In genomic region chr1:33163621-33164071, GRCh38 we compare ENCODE assay signal across 13 cellular contexts. TPM values are rescaled to one million over a fixed set of nuclear protein-coding genes. Genes with fewer than 3 reads are reported as not detected.
DNase-seq lines count a peak whose midpoint lies in the region; ATAC-seq and TF ChIP-seq lines count a peak whose summit lies in the region.
"Had no signal": no experiment of that assay in that cellular context is flagged by ENCODE, and none has a peak within 500 bp of the region (broad histone marks: within the 10 kb centered on the region; RNA-seq: fewer than 3 reads in every experiment).

No MANE protein-coding gene starts in this region.

- peak overlapping the region; percentile 17 for H3K56ac ChIP-seq in mesendoderm (ENCODE audit: low read length)

- no peak for TF ChIP-seq CTCF in AG04450 (IDR thresholded peaks at IDR 0.05; ENCODE audit: low read depth, low read length)
- TF ChIP-seq CTCF in cardiac fibroblast (IDR thresholded peaks at IDR 0.05; ENCODE audit: low read depth, low read length): no peak
- no peak for TF ChIP-seq CTCF in Caco-2 (IDR thresholded peaks at IDR 0.05; ENCODE audit: insufficient read depth in 1 of 2, low read depth in 1 of 2, low read length in 1 of 2, severe bottlenecking in 1 of 2, unreplicated experiment in 1 of 2)

- WGBS in mesendoderm (ENCODE audit: extremely low coverage, insufficient coverage, low lambda C conversion rate): no CpG with 5 or more reads among the region's 8 CpGs

- H3K4me2 ChIP-seq in mesendoderm (ENCODE audit: low read length): no peak overlapping the region
- H3K4me2 ChIP-seq: smooth muscle cell had no signal

- no peaks in the 10 kb centered on the region for H3K27me3 Mint-ChIP-seq in Caco-2 (ENCODE audit: insufficient read depth, unreplicated experiment)
- H3K27me3 Mint-ChIP-seq: activated B cell treated with CpG ODN at 0.5 μM for 24 hours; activated CD8-positive, alpha-beta memory T cell treated with anti-CD3 and anti-CD28 coated beads, Interleukin-2, amount 10 ng/mL, durations not matched to agents 7 days and 5 days had no signal

- no peak overlapping the region for H2BK120ac ChIP-seq in mesendoderm (ENCODE audit: low read depth, low read length)

- H3K4me3 Mint-ChIP-seq in Caco-2 (ENCODE audit: unreplicated experiment): no peak overlapping the region
- H3K4me3 Mint-ChIP-seq: activated B cell treated with CpG ODN at 0.5 μM for 24 hours; activated CD8-positive, alpha-beta memory T cell treated with anti-CD3 and anti-CD28 coated beads, Interleukin-2, amount 10 ng/mL, durations not matched to agents 7 days and 5 days had no signal

- H4K5ac ChIP-seq in mesendoderm (ENCODE audit: low read length): no peak overlapping the region

- H3K79me2 ChIP-seq in mesendoderm (ENCODE audit: control insufficient read depth, insufficient read depth, low read length): no peaks in the 10 kb centered on the region

- H3K27ac ChIP-seq in AG04450 (ENCODE audit: low read depth, low read length) (peak overlapping the region; percentile 68), mesendoderm (ENCODE audit: low read depth, low read length) (peak overlapping the region; percentile 76)

- no peak overlapping the region for H3K4me3 ChIP-seq in AG04450 (ENCODE audit: low read depth, low read length)
- H3K4me3 ChIP-seq in cardiac fibroblast (replicated peaks in 1 of 2; ENCODE audit: low read depth in 2 of 2, low read length in 2 of 2): no peak overlapping the region
- no peak overlapping the region for H3K4me3 ChIP-seq in mesendoderm (ENCODE audit: low read length)
- H3K4me3 ChIP-seq in Caco-2 (ENCODE audit: low read depth, low read length): no peak overlapping the region
- H3K4me3 ChIP-seq: smooth muscle cell had no signal

- H3K23ac ChIP-seq in mesendoderm (ENCODE audit: low read length): no peak overlapping the region

- ATAC-seq in GM18873 (IDR thresholded peaks at IDR 0.05; ENCODE audit: low FRiP score, unreplicated experiment): no peak
- ATAC-seq: activated CD8-positive, alpha-beta memory T cell treated with anti-CD3 and anti-CD28 coated beads, Interleukin-2, amount 10 ng/mL, durations not matched to agents 7 days and 5 days had no signal

- peaks cover 13% of the 10 kb centered on the region; the same call in 1 of the 2 replicates for H3K9me3 ChIP-seq in AG04450 (ENCODE audit: control insufficient read depth, insufficient read depth, low read length)
- H3K9me3 ChIP-seq in Caco-2: no peaks in the 10 kb centered on the region

- H3K36me3 Mint-ChIP-seq in Caco-2 (ENCODE audit: insufficient read depth, unreplicated experiment): peaks cover 6% of the 10 kb centered on the region
- H3K36me3 Mint-ChIP-seq: activated CD8-positive, alpha-beta memory T cell treated with anti-CD3 and anti-CD28 coated beads, Interleukin-2, amount 10 ng/mL, durations not matched to agents 7 days and 5 days had no signal

- no TSS peak for BruUV-seq in Caco-2 (replicated peaks; lab: Mats Ljungman, UMichigan)

- POLR2A ChIA-PET in AG04450 (lab: Yijun Ruan, JAX): interaction anchor here (1.3 kb wide), 1 partner anchor 18 kb away, joined by 3 read pairs; the partner anchor contains the start of gene TRIM62
- POLR2A ChIA-PET in Caco-2 (lab: Charles Lee): no interaction called here

- no peak overlapping the region for H2BK5ac ChIP-seq in mesendoderm (ENCODE audit: low read length)

- intact Hi-C loops in Caco-2 (cut with micrococcal nuclease; ENCODE audit: unreplicated experiment): no loop called here

- H3K4me1 ChIP-seq in mesendoderm (ENCODE audit: control insufficient read depth, low read depth, low read length) (peaks cover 2% of the 10 kb centered on the region), Caco-2 (no peaks in the 10 kb centered on the region)

- H2AK5ac ChIP-seq in mesendoderm (ENCODE audit: low read length): no peak overlapping the region

- no peak overlapping the region for H3K18ac ChIP-seq in mesendoderm (ENCODE audit: low read length)

- H3K9ac ChIP-seq in mesendoderm (ENCODE audit: low read length): no peak overlapping the region

- peaks cover 13% of the 10 kb centered on the region for H3K4me1 Mint-ChIP-seq in Caco-2 (ENCODE audit: low read depth, unreplicated experiment)
- H3K4me1 Mint-ChIP-seq: activated B cell treated with CpG ODN at 0.5 μM for 24 hours; activated CD8-positive, alpha-beta memory T cell treated with anti-CD3 and anti-CD28 coated beads, Interleukin-2, amount 10 ng/mL, durations not matched to agents 7 days and 5 days had no signal

- H3K4ac ChIP-seq in mesendoderm (ENCODE audit: low read depth, low read length): no peak overlapping the region

- no peaks in the 10 kb centered on the region for H3K36me3 ChIP-seq in mesendoderm (ENCODE audit: control insufficient read depth, insufficient read depth, low read length)
- H3K36me3 ChIP-seq in Caco-2 (ENCODE audit: control insufficient read depth, insufficient read depth, low read length): no peaks in the 10 kb centered on the region

- CTCF ChIA-PET in AG04450 (lab: Charles Lee): interaction anchor here (0.6 kb wide), 1 partner anchor 207 kb away, joined by 6 read pairs; no protein-coding TSS in a partner anchor
- CTCF ChIA-PET in Caco-2 (lab: Charles Lee): no interaction called here

- DNase-seq in AG04450 (ENCODE audit: low read depth, low spot score) (peak; percentile 59), M059J (ENCODE audit: low read depth) (peak; percentile 89), cardiac fibroblast (ENCODE audit: low read depth in 2 of 2) (peak; percentile 34 to 50), mesendoderm (peak; percentile 57), AG08396 (ENCODE audit: low spot score) (no peak), GM19238 (ENCODE audit: insufficient read length, low spot score) (no peak), Caco-2 (no peak)
- DNase-seq: activated B cell treated with CpG ODN at 0.5 μM for 24 hours; activated CD8-positive, alpha-beta memory T cell treated with anti-CD3 and anti-CD28 coated beads, Interleukin-2, amount 10 ng/mL, durations not matched to agents 7 days and 5 days; effector CD8-positive, alpha-beta T cell; NCI-H1417 had no signal

- no peak overlapping the region for H3K27ac Mint-ChIP-seq in Caco-2 (ENCODE audit: unreplicated experiment)
- H3K27ac Mint-ChIP-seq: activated B cell treated with CpG ODN at 0.5 μM for 24 hours; activated CD8-positive, alpha-beta memory T cell treated with anti-CD3 and anti-CD28 coated beads, Interleukin-2, amount 10 ng/mL, durations not matched to agents 7 days and 5 days had no signal

- no peak overlapping the region for H2BK15ac ChIP-seq in mesendoderm (replicated peaks; ENCODE audit: low read depth)

- H3K27me3 ChIP-seq in AG04450 (ENCODE audit: control insufficient read depth, insufficient read depth, low read length) (no peaks in the 10 kb centered on the region), mesendoderm (ENCODE audit: insufficient read depth, low read length, poor library complexity) (no peaks in the 10 kb centered on the region), Caco-2 (replicated peaks; ENCODE audit: control insufficient read depth, insufficient read depth, low read length) (no peaks in the 10 kb centered on the region)

- no peaks in the 10 kb centered on the region for H3K79me1 ChIP-seq in mesendoderm (ENCODE audit: low read length)

- no peaks in the 10 kb centered on the region for H3K9me3 Mint-ChIP-seq in Caco-2 (ENCODE audit: unreplicated experiment)
- H3K9me3 Mint-ChIP-seq: activated B cell treated with CpG ODN at 0.5 μM for 24 hours had no signal

- H4K8ac ChIP-seq in mesendoderm (ENCODE audit: low read depth, low read length): no peak overlapping the region

RNA-seq across cellular contexts. Expression of gene TRIM62, which starts 18.2 kb away (rescaled TPM):
- 4.5 and 7.2 TPM in 2 replicates for polyA plus RNA-seq in AG04450 (2011; rRNA removed)
- 5.6 and 7.5 TPM in 2 replicates for polyA minus RNA-seq in AG04450 (2011; rRNA and poly(A)+ RNA removed)
- 14.4 and 15.6 TPM in 2 replicates for total RNA-seq in M059J (2014; rRNA removed; shearing (Covaris generic))
- 3.0 TPM for polyA plus RNA-seq in mesendoderm (2013, experiment 1 of 2)
- polyA plus RNA-seq in mesendoderm (2013, experiment 2 of 2): 3.0 TPM
- total RNA-seq in Caco-2 (2022): 2.4 and 2.5 TPM in 2 replicates

Comparison
In these comparisons a context has a peak if more than half of its experiments do, and no peak if none do; other contexts are left out.
1. DNase-seq: peak in AG04450 (single experiment), M059J (single experiment), cardiac fibroblast (2 of 2) and mesendoderm (single experiment); none in AG08396 (single experiment), GM19238 (single experiment) and Caco-2 (0 of 2).